24 cellular contexts compared by ENCODE assay signal in genomic region chr16:4491898-4492297, GRCh38.
"Had no signal": no experiment of that assay in that cellular context is flagged by ENCODE, and none has a peak within 500 bp of the region (broad histone marks: within the 10 kb centered on the region; RNA-seq: fewer than 3 reads in every experiment).

No MANE protein-coding gene starts in this region.

- H3K27ac ChIP-seq: adrenal gland, ascending aorta, brain microvascular endothelial cell, esophagus squamous epithelium, heart left ventricle, sigmoid colon, thoracic aorta, vagina had no signal

- H3K27ac Mint-ChIP-seq: activated B cell treated with CpG ODN at 0.5 μM for 24 hours; activated CD4-positive, alpha-beta T cell treated with anti-CD3 and anti-CD28 coated beads for 36 hours; stimulated activated naive B cell treated with anti-CD40 and anti-IgM and Interleukin-4, amounts not matched to agents 10 μg/mL and 1 μg/mL and 100 μg/mL, for 72 hours; type B pancreatic cell had no signal

- H3K27me3 Mint-ChIP-seq: activated B cell treated with CpG ODN at 0.5 μM for 24 hours; activated CD4-positive, alpha-beta T cell treated with anti-CD3 and anti-CD28 coated beads for 36 hours; stimulated activated naive B cell treated with anti-CD40 and anti-IgM and Interleukin-4, amounts not matched to agents 10 μg/mL and 1 μg/mL and 100 μg/mL, for 72 hours; type B pancreatic cell had no signal

- DNase-seq: activated B cell treated with CpG ODN at 0.5 μM for 24 hours; activated CD4-positive, alpha-beta T cell treated with anti-CD3 and anti-CD28 coated beads for 36 hours; activated effector memory CD4-positive, alpha-beta T cell treated with Interleukin-2 at 50 U/mL for 16 hours; activated naive CD4-positive, alpha-beta T cell treated with anti-CD3 and anti-CD28 coated beads, Interleukin-2, amount 50 U/mL, for 16 hours; activated T-cell treated with anti-CD3 and anti-CD28 coated beads, Interleukin-2, amount 50 U/mL, for 1 hour; adrenal gland; brain microvascular endothelial cell; caudate nucleus; dermis blood vessel endothelial cell; effector CD8-positive, alpha-beta T cell; esophagus squamous epithelium; heart left ventricle; islet precursor cell; left cardiac atrium; sigmoid colon; stimulated activated CD4-positive, alpha-beta T cell treated with anti-CD3 and anti-CD28 coated beads, Interleukin-15, amount 100 ng/mL, for 24 hours; stimulated activated naive B cell treated with anti-CD40 and anti-IgM and Interleukin-4, amounts not matched to agents 10 μg/mL and 1 μg/mL and 100 μg/mL, for 72 hours; T1000 had no signal

- H3K27me3 ChIP-seq: adrenal gland, ascending aorta, brain microvascular endothelial cell, esophagus squamous epithelium, heart left ventricle, sigmoid colon, vagina had no signal

- H3K4me3 Mint-ChIP-seq: activated B cell treated with CpG ODN at 0.5 μM for 24 hours; activated CD4-positive, alpha-beta T cell treated with anti-CD3 and anti-CD28 coated beads for 36 hours; neural crest cell; stimulated activated naive B cell treated with anti-CD40 and anti-IgM and Interleukin-4, amounts not matched to agents 10 μg/mL and 1 μg/mL and 100 μg/mL, for 72 hours; type B pancreatic cell had no signal

- H3K4me3 ChIP-seq: adrenal gland, ascending aorta, esophagus squamous epithelium, heart left ventricle, sigmoid colon, smooth muscle cell, thoracic aorta, vagina had no signal

- H3K36me3 Mint-ChIP-seq: type B pancreatic cell had no signal

- H3K9me3 Mint-ChIP-seq: activated B cell treated with CpG ODN at 0.5 μM for 24 hours; neural crest cell; stimulated activated naive B cell treated with anti-CD40 and anti-IgM and Interleukin-4, amounts not matched to agents 10 μg/mL and 1 μg/mL and 100 μg/mL, for 72 hours; type B pancreatic cell had no signal

- H3K36me3 ChIP-seq: thoracic aorta, vagina had no signal

- H3K4me1 ChIP-seq: ascending aorta had no signal

- ATAC-seq: activated CD4-positive, alpha-beta T cell treated with anti-CD3 and anti-CD28 coated beads for 36 hours; heart left ventricle; left cardiac atrium; stimulated activated naive B cell treated with anti-CD40 and anti-IgM and Interleukin-4, amounts not matched to agents 10 μg/mL and 1 μg/mL and 100 μg/mL, for 72 hours had no signal

- H3K9me3 ChIP-seq: adrenal gland, ascending aorta, esophagus squamous epithelium, heart left ventricle, sigmoid colon, thoracic aorta, vagina had no signal
